ENCODE assay signal across 35 cellular contexts in genomic region chrX:49238735-49239134, GRCh38. TPM values are rescaled to one million over a fixed set of nuclear protein-coding genes. Genes with fewer than 3 reads are reported as not detected.
"Had no signal": no experiment of that assay in that cellular context is flagged by ENCODE, and none has a peak within 500 bp of the region (broad histone marks: within the 10 kb centered on the region; RNA-seq: fewer than 3 reads in every experiment).

No MANE protein-coding gene starts in this region.

- H3K9me3 Mint-ChIP-seq: activated CD4-positive, alpha-beta memory T cell treated with anti-CD3 and anti-CD28 coated beads, Interleukin-2, amount 10 ng/mL, durations not matched to agents 7 days and 5 days; activated CD4-positive, alpha-beta T cell treated with anti-CD3 and anti-CD28 coated beads, Interleukin-2, amount 10 ng/mL, durations not matched to agents 7 days and 5 days; activated T-cell treated with anti-CD3 and anti-CD28 coated beads, Interleukin-2, amount 50 U/mL, for 24 hours; activated T-cell treated with anti-CD3 and anti-CD28 coated beads, Interleukin-2, amount 50 U/mL, for 72 hours; central memory CD8-positive, alpha-beta T cell; effector memory CD8-positive, alpha-beta T cell; T-helper 2 cell treated with Interferon-gamma antibody and Interleukin-4, amounts not matched to agents 5 μg/mL and 100 μg/mL, for 36 hours had no signal

- DNase-seq: activated CD4-positive, alpha-beta memory T cell treated with anti-CD3 and anti-CD28 coated beads, Interleukin-2, amount 10 ng/mL, durations not matched to agents 7 days and 5 days; activated CD4-positive, alpha-beta T cell treated with anti-CD3 and anti-CD28 coated beads for 4 hours; activated CD4-positive, alpha-beta T cell treated with anti-CD3 and anti-CD28 coated beads, Interleukin-2, amount 10 ng/mL, durations not matched to agents 7 days and 5 days; activated CD4-positive, alpha-beta T cell treated with anti-CD3 and anti-CD28 coated beads, Interleukin-2, amount 50 U/mL, for 4 hours; activated CD4-positive, CD25-positive, alpha-beta regulatory T cell; activated CD4-positive, CD25-positive, alpha-beta regulatory T cell treated with anti-CD3 and anti-CD28 coated beads, Interleukin-2, amount 50 U/mL, for 72 hours; activated CD8-positive, alpha-beta memory T cell treated with anti-CD3 and anti-CD28 coated beads, Interleukin-2, amount 50 U/mL, for 48 hours; activated gamma-delta T cell; activated naive CD4-positive, alpha-beta T cell treated with anti-CD3 and anti-CD28 coated beads, Interleukin-2, amount 50 U/mL, for 16 hours; activated naive CD4-positive, alpha-beta T cell treated with Interleukin-2 at 50 U/mL for 16 hours; activated T-cell treated with anti-CD3 and anti-CD28 coated beads for 4 hours; activated T-cell treated with anti-CD3 and anti-CD28 coated beads, Interleukin-2, amount 50 U/mL, for 24 hours; activated T-cell treated with anti-CD3 and anti-CD28 coated beads, Interleukin-2, amount 50 U/mL, for 72 hours; amniotic stem cell; anterior cingulate cortex; brain microvascular endothelial cell; dermis blood vessel endothelial cell; effector CD4-positive, alpha-beta T cell; effector memory CD8-positive, alpha-beta T cell; erythroblast; esophagus squamous epithelium; head of caudate nucleus; T-helper 1 cell; T-helper 17 cell; T1000 had no signal

- H3K9me3 ChIP-seq: esophagus squamous epithelium had no signal

- FAIRE-seq: bronchial epithelial cell, frontal cortex had no signal

- ATAC-seq: activated T-cell treated with anti-CD3 and anti-CD28 coated beads, Interleukin-2, amount 50 U/mL, for 72 hours; effector memory CD8-positive, alpha-beta T cell; T-helper 17 cell had no signal

- H3K27ac Mint-ChIP-seq: activated CD4-positive, alpha-beta memory T cell treated with anti-CD3 and anti-CD28 coated beads, Interleukin-2, amount 10 ng/mL, durations not matched to agents 7 days and 5 days; activated CD4-positive, alpha-beta T cell treated with anti-CD3 and anti-CD28 coated beads, Interleukin-2, amount 10 ng/mL, durations not matched to agents 7 days and 5 days; activated naive CD8-positive, alpha-beta T cell; effector memory CD8-positive, alpha-beta T cell; T-helper 17 cell; T-helper 2 cell treated with Interferon-gamma antibody and Interleukin-4, amounts not matched to agents 5 μg/mL and 100 μg/mL, for 36 hours had no signal

- H3K27ac ChIP-seq: brain microvascular endothelial cell, coronary artery, esophagus squamous epithelium had no signal

- H3K4me3 Mint-ChIP-seq: activated CD4-positive, alpha-beta memory T cell treated with anti-CD3 and anti-CD28 coated beads, Interleukin-2, amount 10 ng/mL, durations not matched to agents 7 days and 5 days; activated CD4-positive, alpha-beta T cell treated with anti-CD3 and anti-CD28 coated beads, Interleukin-2, amount 10 ng/mL, durations not matched to agents 7 days and 5 days; activated naive CD8-positive, alpha-beta T cell; activated T-cell treated with anti-CD3 and anti-CD28 coated beads, Interleukin-2, amount 50 U/mL, for 24 hours; activated T-cell treated with anti-CD3 and anti-CD28 coated beads, Interleukin-2, amount 50 U/mL, for 72 hours; central memory CD8-positive, alpha-beta T cell; T-helper 17 cell; T-helper 2 cell treated with Interferon-gamma antibody and Interleukin-4, amounts not matched to agents 5 μg/mL and 100 μg/mL, for 36 hours had no signal

- H3K27me3 Mint-ChIP-seq: activated CD4-positive, alpha-beta memory T cell treated with anti-CD3 and anti-CD28 coated beads, Interleukin-2, amount 10 ng/mL, durations not matched to agents 7 days and 5 days; activated CD4-positive, alpha-beta T cell treated with anti-CD3 and anti-CD28 coated beads, Interleukin-2, amount 10 ng/mL, durations not matched to agents 7 days and 5 days; activated naive CD8-positive, alpha-beta T cell; central memory CD8-positive, alpha-beta T cell; effector memory CD8-positive, alpha-beta T cell; T-helper 17 cell had no signal

- H3K36me3 ChIP-seq: brain microvascular endothelial cell had no signal

- H3K27me3 ChIP-seq: brain microvascular endothelial cell, esophagus squamous epithelium had no signal

- H3K4me3 ChIP-seq: coronary artery, esophagus squamous epithelium had no signal

RNA-seq across cellular contexts. Expression of gene CACNA1F, which starts 5.6 kb away (rescaled TPM):
- total RNA-seq: astrocyte, fibroblast of villous mesenchyme had no signal
- polyA plus RNA-seq: fibroblast of lung had no signal

RNA-seq across cellular contexts. Expression of gene FOXP3, which starts 25.8 kb away (rescaled TPM):
- total RNA-seq: bronchial epithelial cell, cerebellum, frontal cortex had no signal
- polyA plus RNA-seq: fibroblast of lung had no signal

RNA-seq across cellular contexts. Expression of gene SYP, which starts 38.7 kb away (rescaled TPM):
- total RNA-seq: fibroblast of villous mesenchyme had no signal
